30 cellular contexts compared by ENCODE assay signal in genomic region chr2:172901913-172902312, GRCh38.
"Had no signal": no experiment of that assay in that cellular context is flagged by ENCODE, and none has a peak within 500 bp of the region (broad histone marks: within the 10 kb centered on the region; RNA-seq: fewer than 3 reads in every experiment).

No MANE protein-coding gene starts in this region.

- H3K79me2 ChIP-seq: hepatocyte, parathyroid adenoma had no signal

- H3K27me3 Mint-ChIP-seq: type B pancreatic cell had no signal

- H3K36me3 ChIP-seq: heart right ventricle, neural progenitor cell, neutrophil, right atrium auricular region, right lobe of liver, tibial nerve, vagina had no signal

- H3K27me3 ChIP-seq: heart right ventricle, neural progenitor cell, right atrium auricular region, right lobe of liver, tibial nerve, vagina had no signal

- FAIRE-seq: keratinocyte had no signal

- H2AFZ ChIP-seq: hepatocyte, neural progenitor cell, parathyroid adenoma had no signal

- H3K9ac ChIP-seq: neural progenitor cell, parathyroid adenoma had no signal

- H3K9me3 ChIP-seq: heart right ventricle, mucosa of descending colon, neutrophil, psoas muscle, right atrium auricular region, right lobe of liver, tibial nerve, vagina had no signal

- H3K4me1 Mint-ChIP-seq: neural progenitor cell; stimulated activated memory B cell treated with anti-CD40 and anti-IgM and Interleukin-4, amounts not matched to agents 10 μg/mL and 1 μg/mL and 100 μg/mL, for 72 hours; stimulated activated naive CD8-positive, alpha-beta T cell treated with anti-CD3 and anti-CD28 coated beads, Interleukin-15, amount 100 ng/mL, for 72 hours had no signal

- H3K9me3 Mint-ChIP-seq: naive thymus-derived CD8-positive, alpha-beta T cell; nephron; neural progenitor cell; stimulated activated memory B cell treated with anti-CD40 and anti-IgM and Interleukin-4, amounts not matched to agents 10 μg/mL and 1 μg/mL and 100 μg/mL, for 72 hours; stimulated activated naive CD8-positive, alpha-beta T cell treated with anti-CD3 and anti-CD28 coated beads, Interleukin-15, amount 100 ng/mL, for 72 hours; type B pancreatic cell had no signal

- H3K36me3 Mint-ChIP-seq: naive thymus-derived CD8-positive, alpha-beta T cell; neural progenitor cell; stimulated activated memory B cell treated with anti-CD40 and anti-IgM and Interleukin-4, amounts not matched to agents 10 μg/mL and 1 μg/mL and 100 μg/mL, for 72 hours; type B pancreatic cell had no signal

- H3K27ac Mint-ChIP-seq: naive thymus-derived CD8-positive, alpha-beta T cell; nephron; neural progenitor cell; stimulated activated memory B cell treated with anti-CD40 and anti-IgM and Interleukin-4, amounts not matched to agents 10 μg/mL and 1 μg/mL and 100 μg/mL, for 72 hours; stimulated activated naive CD8-positive, alpha-beta T cell treated with anti-CD3 and anti-CD28 coated beads, Interleukin-15, amount 100 ng/mL, for 72 hours; type B pancreatic cell had no signal

- H3K4me1 ChIP-seq: parathyroid adenoma, psoas muscle, right lobe of liver, tibial nerve, vagina had no signal

- H3K4me3 Mint-ChIP-seq: naive thymus-derived CD8-positive, alpha-beta T cell; nephron; neural progenitor cell; stimulated activated memory B cell treated with anti-CD40 and anti-IgM and Interleukin-4, amounts not matched to agents 10 μg/mL and 1 μg/mL and 100 μg/mL, for 72 hours; stimulated activated naive CD8-positive, alpha-beta T cell treated with anti-CD3 and anti-CD28 coated beads, Interleukin-15, amount 100 ng/mL, for 72 hours; type B pancreatic cell had no signal

- ATAC-seq: heart right ventricle; left cardiac atrium; left lobe of liver; mucosa of descending colon; naive thymus-derived CD8-positive, alpha-beta T cell; psoas muscle; right lobe of liver; stimulated activated memory B cell treated with anti-CD40 and anti-IgM and Interleukin-4, amounts not matched to agents 10 μg/mL and 1 μg/mL and 100 μg/mL, for 72 hours; stimulated activated naive CD8-positive, alpha-beta T cell treated with anti-CD3 and anti-CD28 coated beads, Interleukin-15, amount 100 ng/mL, for 72 hours had no signal

- H3K4me2 ChIP-seq: hepatocyte, neural progenitor cell, smooth muscle cell had no signal

- H3K27ac ChIP-seq: heart right ventricle, hepatocyte, neural progenitor cell, neutrophil, parathyroid adenoma, psoas muscle, right atrium auricular region, right lobe of liver, tibial nerve, vagina had no signal

- DNase-seq: heart right ventricle; kidney glomerular epithelial cell; left cardiac atrium; midbrain; mucosa of descending colon; naive thymus-derived CD8-positive, alpha-beta T cell; occipital lobe; psoas muscle; right lobe of liver; stimulated activated CD4-positive, alpha-beta T cell treated with anti-CD3 and anti-CD28 coated beads, Interleukin-1b, Interleukin-23, amount 100 ng/mL, for 48 hours; stimulated activated CD4-positive, alpha-beta T cell treated with anti-CD3 and anti-CD28 coated beads, Interleukin-2, amount 100 ng/mL, for 48 hours; stimulated activated CD4-positive, alpha-beta T cell treated with anti-CD3 and anti-CD28 coated beads, Interleukin-4, amount 100 ng/mL, for 4 hours; stimulated activated CD8-positive, alpha-beta memory T cell treated with anti-CD3 and anti-CD28 coated beads, Interleukin-4, amount 100 ng/mL, for 48 hours; stimulated activated naive CD4-positive, alpha-beta T cell treated with Interleukin-2 at 50 U/mL for 16 hours; stimulated activated naive CD8-positive, alpha-beta T cell treated with anti-CD3 and anti-CD28 coated beads, Interleukin-15, amount 100 ng/mL, for 72 hours; substantia nigra had no signal

- H3K4me3 ChIP-seq: heart right ventricle, hepatocyte, lung, mucosa of descending colon, neural progenitor cell, psoas muscle, right atrium auricular region, right lobe of liver, smooth muscle cell, tibial nerve, vagina had no signal
